In the genomic region with DNA sequence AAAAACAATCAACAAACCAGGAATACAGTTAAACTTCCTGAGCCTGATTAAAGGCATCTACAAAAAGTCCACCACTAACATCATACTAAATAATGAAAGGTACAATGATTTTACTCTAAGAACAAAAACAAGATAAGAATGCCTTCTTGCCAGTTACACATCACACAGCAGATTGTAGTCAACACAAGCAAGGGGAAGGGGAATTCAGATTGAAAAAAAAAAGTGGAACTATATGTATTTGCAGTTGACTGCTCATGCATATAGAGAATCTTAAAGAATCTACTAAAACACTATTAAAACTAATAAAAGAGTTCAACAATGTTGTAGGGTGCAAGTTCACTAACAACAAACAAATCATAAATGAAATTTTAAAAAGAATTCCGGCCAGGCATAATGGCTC, we compare ENCODE assay signal across 20 cellular contexts.
"Had no signal": no experiment of that assay in that cellular context is flagged by ENCODE, and none has a peak within 500 bp of the region (broad histone marks: within the 10 kb centered on the region; RNA-seq: fewer than 3 reads in every experiment).

No MANE protein-coding gene starts in this region.

- DNase-seq: activated CD4-positive, alpha-beta T cell treated with anti-CD3 and anti-CD28 coated beads, Interleukin-2, amount 10 ng/mL, durations not matched to agents 24 days and 14 days; activated CD4-positive, CD25-positive, alpha-beta regulatory T cell; activated CD8-positive, alpha-beta memory T cell treated with anti-CD3 and anti-CD28 coated beads, Interleukin-2, amount 50 U/mL, for 48 hours; activated effector memory CD4-positive, alpha-beta T cell treated with anti-CD3 and anti-CD28 coated beads, Interleukin-2, amount 50 U/mL, for 16 hours; activated T-cell treated with anti-CD3 and anti-CD28 coated beads, Interleukin-2, amount 50 U/mL, for 48 hours; colonic mucosa; head of caudate nucleus; occipital lobe; posterior cingulate gyrus; retina; spleen; stimulated activated CD4-positive, alpha-beta T cell treated with anti-CD3 and anti-CD28 coated beads, Interleukin-4, amount 100 ng/mL, for 4 hours; stimulated activated naive CD4-positive, alpha-beta T cell treated with Interleukin-2 at 50 U/mL for 16 hours; substantia nigra; tibial artery had no signal

- H3K27ac Mint-ChIP-seq: activated CD4-positive, alpha-beta T cell treated with anti-CD3 and anti-CD28 coated beads, Interleukin-2, amount 10 ng/mL, durations not matched to agents 24 days and 14 days; activated naive CD4-positive, alpha-beta T cell treated with anti-CD3 and anti-CD28 coated beads, Interleukin-2, amount 50 U/mL, for 24 hours; mesothelial cell of epicardium; T-helper 2 cell treated with Interferon-gamma antibody and Interleukin-4, amounts not matched to agents 5 μg/mL and 100 μg/mL, for 36 hours had no signal

- ATAC-seq: left lobe of liver had no signal

- H3K4me3 Mint-ChIP-seq: activated CD4-positive, alpha-beta T cell treated with anti-CD3 and anti-CD28 coated beads, Interleukin-2, amount 10 ng/mL, durations not matched to agents 24 days and 14 days; activated naive CD4-positive, alpha-beta T cell treated with anti-CD3 and anti-CD28 coated beads, Interleukin-2, amount 50 U/mL, for 24 hours; central memory CD8-positive, alpha-beta T cell; mesothelial cell of epicardium; T-helper 2 cell treated with Interferon-gamma antibody and Interleukin-4, amounts not matched to agents 5 μg/mL and 100 μg/mL, for 36 hours had no signal

- H3K9me3 Mint-ChIP-seq: central memory CD8-positive, alpha-beta T cell had no signal

- H3K4me1 Mint-ChIP-seq: activated CD4-positive, alpha-beta T cell treated with anti-CD3 and anti-CD28 coated beads, Interleukin-2, amount 10 ng/mL, durations not matched to agents 24 days and 14 days; mesothelial cell of epicardium had no signal

- H3K27me3 Mint-ChIP-seq: activated CD4-positive, alpha-beta T cell treated with anti-CD3 and anti-CD28 coated beads, Interleukin-2, amount 10 ng/mL, durations not matched to agents 24 days and 14 days; activated naive CD4-positive, alpha-beta T cell treated with anti-CD3 and anti-CD28 coated beads, Interleukin-2, amount 50 U/mL, for 24 hours; central memory CD8-positive, alpha-beta T cell had no signal
